Comparison of ENCODE assay signal across 17 cellular contexts in the genomic region with DNA sequence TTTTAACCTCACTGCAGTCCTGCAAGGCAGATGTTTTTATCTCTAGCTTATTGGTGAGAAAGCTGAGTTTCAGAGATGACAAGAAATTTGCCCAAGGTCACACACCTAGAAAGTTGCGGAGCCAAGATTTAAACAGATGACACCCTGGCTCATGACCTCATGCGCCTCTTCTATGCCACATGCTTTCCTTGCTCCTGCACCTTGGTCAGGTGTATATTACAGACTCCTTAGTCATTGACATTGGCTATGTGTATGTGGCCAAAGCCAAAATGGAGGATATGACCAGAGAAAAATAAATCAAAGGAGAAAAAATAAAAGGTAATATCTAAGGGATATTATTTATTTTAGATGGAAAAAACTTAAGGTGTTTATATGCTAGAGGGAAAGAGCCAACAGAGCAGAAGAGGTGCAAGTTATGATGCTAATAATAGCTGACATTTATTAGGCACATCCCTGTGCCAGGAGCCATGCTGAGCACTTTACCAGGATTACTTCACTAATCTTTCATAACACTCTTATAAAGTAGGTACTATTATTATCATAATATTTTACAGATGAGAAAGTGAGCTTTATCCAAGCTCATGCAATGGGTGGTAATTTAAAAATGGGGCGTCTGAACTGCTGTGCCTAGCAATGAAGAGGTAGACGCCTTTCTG. TPM values are rescaled to one million over a fixed set of nuclear protein-coding genes. Genes with fewer than 3 reads are reported as not detected.
DNase-seq lines count a peak whose midpoint lies in the region; ATAC-seq and TF ChIP-seq lines count a peak whose summit lies in the region.
"Had no signal": no experiment of that assay in that cellular context is flagged by ENCODE, and none has a peak within 500 bp of the region (broad histone marks: within the 10 kb centered on the region; RNA-seq: fewer than 3 reads in every experiment).

No MANE protein-coding gene starts in this region.

- intact Hi-C loops in Right ventricle myocardium superior (cut with DNase I) (no loop called here), cardiac septum (cut with DNase I) (no loop called here), left ventricle myocardium superior (cut with micrococcal nuclease) (no loop called here)
- intact Hi-C loops in activated CD4-positive, alpha-beta memory T cell treated with anti-CD3 and anti-CD28 coated beads for 36 hours (cut with micrococcal nuclease), result no loop called here

- H3K27me3 Mint-ChIP-seq in progenitor cell of endocrine pancreas, result no peaks in the 10 kb centered on the region
- H3K27me3 Mint-ChIP-seq in activated CD4-positive, alpha-beta memory T cell treated with anti-CD3 and anti-CD28 coated beads for 36 hours, result no peaks in the 10 kb centered on the region

- no peaks in the 10 kb centered on the region for H3K9me3 Mint-ChIP-seq in progenitor cell of endocrine pancreas (ENCODE audit: low read depth)
- H3K9me3 Mint-ChIP-seq in activated CD4-positive, alpha-beta memory T cell treated with anti-CD3 and anti-CD28 coated beads for 36 hours, result no peaks in the 10 kb centered on the region
- H3K9me3 Mint-ChIP-seq: CD4-positive, CD25-positive, alpha-beta regulatory T cell; H9 had no signal

- H3K4me1 ChIP-seq in gastroesophageal sphincter (peaks cover 30 to 72% (median 35%) of the 10 kb centered on the region in 3 donors), skeletal muscle tissue (ENCODE audit: control insufficient read depth in 3 of 3, insufficient read depth in 3 of 3, low read length in 3 of 3) (peaks cover 13 to 18% (median 17%) of the 10 kb centered on the region in 3 donors)
- H3K4me1 ChIP-seq: BLaER1 treated with 17β-estradiol and CSF1 and Interleukin-3, amounts not matched to agents 10 nM and 100 nM had no signal

- POLR2A ChIA-PET in activated CD4-positive, alpha-beta memory T cell treated with anti-CD3 and anti-CD28 coated beads for 36 hours (lab: Charles Lee), result no interaction called here

- H3K27ac ChIP-seq in gastroesophageal sphincter (peak overlapping the region; percentile 84 to 93 (median 87)), skeletal muscle tissue (ENCODE audit: low read depth, low read length) (peak overlapping the region; percentile 14)
- H3K27ac ChIP-seq: BLaER1 treated with 17β-estradiol and CSF1 and Interleukin-3, amounts not matched to agents 10 nM and 100 nM had no signal

- H3K36me3 ChIP-seq in gastroesophageal sphincter (no peaks in the 10 kb centered on the region), skeletal muscle tissue (ENCODE audit: control insufficient read depth in 3 of 3, insufficient read depth in 3 of 3, low read length in 3 of 3) (no peaks in the 10 kb centered on the region)
- H3K36me3 ChIP-seq: BLaER1 treated with 17β-estradiol and CSF1 and Interleukin-3, amounts not matched to agents 10 nM and 100 nM had no signal

- CTCF ChIA-PET in activated CD4-positive, alpha-beta memory T cell treated with anti-CD3 and anti-CD28 coated beads for 36 hours (lab: Charles Lee), result interaction anchor here (0.7 to 1.2 kb wide), 2 partner anchors 20 to 22 kb away, joined by 3 read pairs; no protein-coding TSS in a partner anchor

- DNase-seq in Right ventricle myocardium superior (no peak), cardiac septum (ENCODE audit: low spot score) (no peak), left ventricle myocardium superior (peak; percentile 38), iPS-NIHi11 (ENCODE audit: low spot score) (no peak), progenitor cell of endocrine pancreas (ENCODE audit: low spot score, unreplicated experiment) (no peak)
- DNase-seq in activated CD4-positive, alpha-beta memory T cell treated with anti-CD3 and anti-CD28 coated beads for 36 hours, result no peak
- DNase-seq: ACHN; CD4-positive, CD25-positive, alpha-beta regulatory T cell; DMS 273 treated with DMSO at 0.1 percent for 48 hours; GOT3; H9 had no signal

- H3K4me3 ChIP-seq in gastroesophageal sphincter (no peak overlapping the region), skeletal muscle tissue (ENCODE audit: low read length in 3 of 3) (no peak overlapping the region)
- H3K4me3 ChIP-seq: BLaER1 treated with 17β-estradiol and CSF1 and Interleukin-3, amounts not matched to agents 10 nM and 100 nM; GM12878 had no signal

- TF ChIP-seq POLR2A in gastroesophageal sphincter (IDR thresholded peaks at IDR 0.05), result no peak

- H3K9me3 ChIP-seq in gastroesophageal sphincter, result no peaks in the 10 kb centered on the region
- no peaks in the 10 kb centered on the region for H3K9me3 ChIP-seq in skeletal muscle tissue (ENCODE audit: control insufficient read depth in 3 of 3, low read length in 3 of 3)

- no peaks in the 10 kb centered on the region for H3K36me3 Mint-ChIP-seq in progenitor cell of endocrine pancreas (ENCODE audit: insufficient read depth)
- H3K36me3 Mint-ChIP-seq in activated CD4-positive, alpha-beta memory T cell treated with anti-CD3 and anti-CD28 coated beads for 36 hours, result no peaks in the 10 kb centered on the region
- H3K36me3 Mint-ChIP-seq: CD4-positive, CD25-positive, alpha-beta regulatory T cell had no signal

- ATAC-seq in Right ventricle myocardium superior (ENCODE audit: poor library complexity), result peak; percentile 88
- peak; percentile 65 for ATAC-seq in gastroesophageal sphincter
- peak; percentile 92 for ATAC-seq in left ventricle myocardium superior
- ATAC-seq: GM12878 had no signal

- H3K27ac Mint-ChIP-seq in progenitor cell of endocrine pancreas, result no peak overlapping the region
- H3K27ac Mint-ChIP-seq in activated CD4-positive, alpha-beta memory T cell treated with anti-CD3 and anti-CD28 coated beads for 36 hours, result no peak overlapping the region
- H3K27ac Mint-ChIP-seq: CD4-positive, CD25-positive, alpha-beta regulatory T cell; H9 had no signal

- H3K27me3 ChIP-seq in gastroesophageal sphincter (no peaks in the 10 kb centered on the region), skeletal muscle tissue (ENCODE audit: control insufficient read depth in 3 of 3, insufficient read depth in 3 of 3, low read length in 3 of 3) (no peaks in the 10 kb centered on the region)
- H3K27me3 ChIP-seq: BLaER1 treated with 17β-estradiol and CSF1 and Interleukin-3, amounts not matched to agents 10 nM and 100 nM had no signal

- no peak for TF ChIP-seq EP300 in gastroesophageal sphincter (IDR thresholded peaks at IDR 0.05)

- no peak overlapping the region for H3K9ac ChIP-seq in skeletal muscle tissue (ENCODE audit: low read depth in 1 of 3, low read length in 3 of 3)
- H3K9ac ChIP-seq: BLaER1 treated with 17β-estradiol and CSF1 and Interleukin-3, amounts not matched to agents 10 nM and 100 nM had no signal

- 39% methylated on average over 3 to 4 of the region's 4 CpGs for WGBS in gastroesophageal sphincter (ENCODE audit: low coverage in 1 of 2), 2 donors

- H3K4me3 Mint-ChIP-seq in progenitor cell of endocrine pancreas (ENCODE audit: low read depth), result no peak overlapping the region
- H3K4me3 Mint-ChIP-seq in activated CD4-positive, alpha-beta memory T cell treated with anti-CD3 and anti-CD28 coated beads for 36 hours, result no peak overlapping the region
- H3K4me3 Mint-ChIP-seq: CD4-positive, CD25-positive, alpha-beta regulatory T cell; H9 had no signal

- TF ChIP-seq CTCF in gastroesophageal sphincter (IDR thresholded peaks at IDR 0.05), result no peak
- TF ChIP-seq CTCF in progenitor cell of endocrine pancreas (IDR thresholded peaks at IDR 0.05; ENCODE audit: unreplicated experiment), result no peak

- peaks cover 2% of the 10 kb centered on the region for H3K4me1 Mint-ChIP-seq in progenitor cell of endocrine pancreas (ENCODE audit: low read depth)
- H3K4me1 Mint-ChIP-seq in activated CD4-positive, alpha-beta memory T cell treated with anti-CD3 and anti-CD28 coated beads for 36 hours (ENCODE audit: low read depth), result no peaks in the 10 kb centered on the region
- H3K4me1 Mint-ChIP-seq: CD4-positive, CD25-positive, alpha-beta regulatory T cell had no signal

RNA-seq across cellular contexts. Expression of gene MYOC, which starts 13.8 kb away (rescaled TPM):
- total RNA-seq in Right ventricle myocardium superior (2.1 TPM), cardiac septum (21.0 TPM), gastroesophageal sphincter (1,000 to 10,000 TPM in 1 of 4 donors, 100 to 1,000 TPM in 2, 10 to 100 TPM in 1; 88.5 to 1,432 (median 227) TPM), left ventricle myocardium superior (8.3 TPM), skeletal muscle tissue (5.2 TPM), progenitor cell of endocrine pancreas (not detected in 2 replicates)
- total RNA-seq in activated CD4-positive, alpha-beta memory T cell treated with anti-CD3 and anti-CD28 coated beads for 36 hours, result not detected
- total RNA-seq: A172; CD4-positive, CD25-positive, alpha-beta regulatory T cell; Daoy; GM12878; H9 had no signal

RNA-seq across cellular contexts. Expression of gene MYOCOS, which starts 44.2 kb away (rescaled TPM):
- not detected for total RNA-seq in Right ventricle myocardium superior
- not detected for total RNA-seq in cardiac septum
- total RNA-seq in gastroesophageal sphincter, result not detected
- not detected for total RNA-seq in left ventricle myocardium superior
- total RNA-seq in skeletal muscle tissue, result not detected
- total RNA-seq in progenitor cell of endocrine pancreas, result not detected in 2 replicates
- not detected for total RNA-seq in activated CD4-positive, alpha-beta memory T cell treated with anti-CD3 and anti-CD28 coated beads for 36 hours
- total RNA-seq: A172; CD4-positive, CD25-positive, alpha-beta regulatory T cell; Daoy had no signal
